Comparison of ENCODE assay signal across 1 cellular context in the genomic region with DNA sequence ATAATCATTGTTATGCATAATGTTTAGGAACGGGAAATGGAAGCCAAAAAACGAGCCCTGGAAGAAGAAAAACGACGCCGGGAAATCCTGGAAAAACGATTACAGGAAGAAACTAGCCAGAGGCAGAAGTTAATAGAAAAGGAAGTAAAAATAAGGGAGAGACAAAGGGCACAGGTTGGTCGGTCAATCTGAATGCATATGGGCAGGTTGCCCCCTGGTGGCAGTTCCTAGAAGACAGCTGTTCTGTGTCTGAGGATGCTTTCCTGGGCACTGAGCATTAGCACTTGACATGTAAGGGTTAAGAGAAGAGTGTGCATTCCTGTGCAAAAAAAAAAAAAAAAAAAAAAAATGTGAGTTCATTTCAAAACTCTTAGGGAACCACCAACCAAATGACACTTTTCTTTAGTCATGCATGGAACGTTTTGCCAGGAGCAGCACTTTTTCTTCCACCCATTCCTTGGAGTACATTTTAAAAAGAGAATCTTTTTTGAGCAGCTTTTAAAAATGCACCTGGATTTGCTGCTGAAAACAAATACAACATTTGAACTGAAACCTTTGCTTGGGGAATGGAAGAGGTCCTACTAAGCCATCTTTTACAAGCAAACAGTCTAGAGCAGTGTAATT.
TF ChIP-seq lines count a peak whose summit lies in the region.

No MANE protein-coding gene starts in this region.

TF ChIP-seq in SK-N-SH treated with all-trans-retinoic acid at 6 μM for 48 hours, 23 proteins besides CTCF, POLR2A, EP300 and RAD21 (continued from another document):
- no peak for TF ChIP-seq ZNF8 (CRISPR knock-in tag; IDR thresholded peaks at IDR 0.05)
- TF ChIP-seq ZNF565 (CRISPR knock-in tag; conservative IDR thresholded peaks at IDR 0.05; ENCODE audit: low read depth), result no peak
- no peak for TF ChIP-seq TOX (CRISPR knock-in tag; IDR thresholded peaks at IDR 0.05; ENCODE audit: borderline replicate concordance)
